8 cellular contexts compared by ENCODE assay signal in genomic region chr19:48836089-48837017, GRCh38. TPM values are rescaled to one million over a fixed set of nuclear protein-coding genes. Genes with fewer than 3 reads are reported as not detected.
DNase-seq lines count a peak whose midpoint lies in the region; ATAC-seq and TF ChIP-seq lines count a peak whose summit lies in the region.

Gene HSD17B14 (minus strand): TSS chr19:48836491. CDS start chr19:48836411, 80 bp downstream.

- H3K36me3 Mint-ChIP-seq in T-helper 17 cell (ENCODE audit: low read depth) (peaks cover 5% of the 10 kb centered on the region), nephron (ENCODE audit: low read depth) (peaks cover 22% of the 10 kb centered on the region)

- peak within 1 kb of the TSS; percentile 80 for H3K27ac ChIP-seq in BLaER1

- peak within 1 kb of the TSS; percentile 92 for H3K4me2 ChIP-seq in BLaER1

- H4K20me1 ChIP-seq in BLaER1, result no peaks in the 10 kb centered on the region

- H3K4me3 ChIP-seq in BLaER1, result peak within 1 kb of the TSS; percentile 63

- H3K27me3 Mint-ChIP-seq in T-helper 17 cell (peaks cover 11% of the 10 kb centered on the region), nephron (ENCODE audit: low read depth) (no peaks in the 10 kb centered on the region)

- H3K27me3 ChIP-seq in BLaER1, result no peaks in the 10 kb centered on the region

- peaks cover 16% of the 10 kb centered on the region for H3K4me1 Mint-ChIP-seq in T-helper 17 cell
- H3K4me1 Mint-ChIP-seq in nephron, result peaks cover 14% of the 10 kb centered on the region

- peak within 1 kb of the TSS; percentile 62 for H3K27ac Mint-ChIP-seq in T-helper 17 cell
- peak within 1 kb of the TSS; percentile 88 to 94 (median 89) for H3K27ac Mint-ChIP-seq in nephron

- H3K4me1 ChIP-seq in BLaER1, result peaks cover 46% of the 10 kb centered on the region

- ATAC-seq in GM21723 (IDR thresholded peaks at IDR 0.05; ENCODE audit: unreplicated experiment) (peak; percentile 6), T-helper 17 cell (peak; percentile 28), HG03108 (IDR thresholded peaks at IDR 0.05; ENCODE audit: unreplicated experiment) (no peak)

- TF ChIP-seq CTCF in nephron (IDR thresholded peaks at IDR 0.05; ENCODE audit: unreplicated experiment in 3 of 3), result peak in 2 of 3 experiments; percentile 7 to 23

- H3K9me3 ChIP-seq in BLaER1, result no peaks in the 10 kb centered on the region
- no peaks in the 10 kb centered on the region for H3K9me3 ChIP-seq in T-helper 17 cell (ENCODE audit: control insufficient read depth, low read length, poor library complexity, severe bottlenecking)

- H3K4me3 Mint-ChIP-seq in T-helper 17 cell, result peak within 1 kb of the TSS; percentile 87
- peak within 1 kb of the TSS; percentile 83 to 88 (median 84) for H3K4me3 Mint-ChIP-seq in nephron

- H3K9me3 Mint-ChIP-seq in nephron, result no peaks in the 10 kb centered on the region

- no peak for DNase-seq in T-helper 17 cell
- peak; percentile 49 for DNase-seq in fibroblast of gingiva (ENCODE audit: low read depth)
- DNase-seq in cerebellum (ENCODE audit: low spot score), result no peak
- no peak for DNase-seq in GM19238 (ENCODE audit: insufficient read length, low spot score)

- H3K9ac ChIP-seq in BLaER1, result peak within 1 kb of the TSS; percentile 71

- no peaks in the 10 kb centered on the region; the same call in 1 of the 2 replicates for H3K36me3 ChIP-seq in BLaER1

RNA-seq across cellular contexts. Expression of gene HSD17B14, which starts in this region (rescaled TPM):
- total RNA-seq in T-helper 17 cell (under 1 TPM in 1 of 2 donors, not detected in 1; 0.44 TPM), cerebellum (3.3 TPM)

Comparison
In these comparisons a context has a peak if more than half of its experiments do, and no peak if none do; other contexts are left out.
1. Peak in ATAC-seq in T-helper 17 cell; RNA of the gene not detected or under 1 TPM.